ENCODE assay signal across 20 cellular contexts in the genomic region with DNA sequence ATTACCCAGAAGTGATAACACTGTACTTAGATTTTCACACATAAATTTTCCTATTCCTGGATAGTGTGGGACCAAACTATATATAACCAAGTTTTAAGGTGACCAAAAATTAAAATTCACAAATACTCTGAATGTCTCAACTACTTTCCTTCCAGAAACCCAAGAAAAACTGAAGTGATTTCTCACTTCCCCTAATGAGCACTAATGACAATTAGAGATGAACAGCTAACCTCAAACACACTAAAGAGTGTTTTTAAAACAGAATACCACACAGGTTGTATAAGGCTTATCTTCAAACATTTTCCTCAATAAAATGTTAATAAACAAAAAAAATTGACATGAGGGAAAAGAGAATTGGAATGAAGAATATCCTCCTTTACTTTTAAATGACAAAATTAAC.
A peak's percentile ranks its signal among the peaks of the same experiment; 100 is the strongest.
DNase-seq lines count a peak whose midpoint lies in the region; ATAC-seq lines count a peak whose summit lies in the region.
"Had no signal": no experiment of that assay in that cellular context is flagged by ENCODE, and none has a peak within 500 bp of the region (broad histone marks: within the 10 kb centered on the region; RNA-seq: fewer than 3 reads in every experiment).

No MANE protein-coding gene starts in this region.

- H3K9me3 Mint-ChIP-seq in memory B cell, result peaks cover 4% of the 10 kb centered on the region
- peaks cover 3% of the 10 kb centered on the region for H3K9me3 Mint-ChIP-seq in activated CD8-positive, alpha-beta memory T cell treated with anti-CD3 and anti-CD28 coated beads, Interleukin-2, amount 10 ng/mL, durations not matched to agents 7 days and 5 days (ENCODE audit: low read depth)

- no peak for DNase-seq in memory B cell (ENCODE audit: low spot score in 2 of 2)
- DNase-seq in NCI-H1694 (lab: John Stamatoyannopoulos, UW), result no peak
- no peak for DNase-seq in activated CD8-positive, alpha-beta memory T cell treated with anti-CD3 and anti-CD28 coated beads, Interleukin-2, amount 10 ng/mL, durations not matched to agents 7 days and 5 days
- no peak for DNase-seq in nucleus accumbens (lab: John Stamatoyannopoulos, UW)
- no peak for DNase-seq in stimulated activated naive CD8-positive, alpha-beta T cell treated with anti-CD3 and anti-CD28 coated beads, Interleukin-15, Interleukin-2, amounts not matched to agents 100 U/mL and 50 U/mL, for 24 hours
- DNase-seq: ACHN; BE2C; C1 segment of cervical spinal cord; CD4-positive, CD25-positive, alpha-beta regulatory T cell; CD8-positive, alpha-beta memory T cell; COR-L47; DMS 273 treated with DMSO at 0.1 percent for 48 hours; DMS53; DND-41; EL; HCEC 1CT had no signal

- H3K4me1 Mint-ChIP-seq in memory B cell, result peaks cover 5% of the 10 kb centered on the region
- H3K4me1 Mint-ChIP-seq in activated CD8-positive, alpha-beta memory T cell treated with anti-CD3 and anti-CD28 coated beads, Interleukin-2, amount 10 ng/mL, durations not matched to agents 7 days and 5 days, result no peaks in the 10 kb centered on the region

- H3K27me3 Mint-ChIP-seq in memory B cell, result no peaks in the 10 kb centered on the region
- no peaks in the 10 kb centered on the region for H3K27me3 Mint-ChIP-seq in activated CD8-positive, alpha-beta memory T cell treated with anti-CD3 and anti-CD28 coated beads, Interleukin-2, amount 10 ng/mL, durations not matched to agents 7 days and 5 days
- H3K27me3 Mint-ChIP-seq: CD4-positive, CD25-positive, alpha-beta regulatory T cell; CD8-positive, alpha-beta memory T cell had no signal

- CTCF ChIA-PET in activated CD8-positive, alpha-beta memory T cell treated with anti-CD3 and anti-CD28 coated beads, Interleukin-2, amount 10 ng/mL, durations not matched to agents 7 days and 5 days (lab: Charles Lee), result no interaction called here

- ATAC-seq in GM18519 (IDR thresholded peaks at IDR 0.05; ENCODE audit: low FRiP score, unreplicated experiment) (peak; percentile 56), GM21423 (IDR thresholded peaks at IDR 0.05; ENCODE audit: unreplicated experiment) (peak; percentile 60), HG02852 (IDR thresholded peaks at IDR 0.05; ENCODE audit: unreplicated experiment) (peak; percentile 75), memory B cell (ENCODE audit: low read depth) (no peak)
- no peak for ATAC-seq in activated CD8-positive, alpha-beta memory T cell treated with anti-CD3 and anti-CD28 coated beads, Interleukin-2, amount 10 ng/mL, durations not matched to agents 7 days and 5 days
- no peak for ATAC-seq in stimulated activated naive CD8-positive, alpha-beta T cell treated with anti-CD3 and anti-CD28 coated beads, Interleukin-15, Interleukin-2, amounts not matched to agents 100 U/mL and 50 U/mL, for 24 hours
- ATAC-seq: GM23338 had no signal

- H3K27ac Mint-ChIP-seq in memory B cell, result peak overlapping the region; percentile 18
- no peak overlapping the region for H3K27ac Mint-ChIP-seq in activated CD8-positive, alpha-beta memory T cell treated with anti-CD3 and anti-CD28 coated beads, Interleukin-2, amount 10 ng/mL, durations not matched to agents 7 days and 5 days
- H3K27ac Mint-ChIP-seq: CD8-positive, alpha-beta memory T cell; GM23338 had no signal

- peaks cover 33% of the 10 kb centered on the region for H3K36me3 Mint-ChIP-seq in memory B cell
- peaks cover 6% of the 10 kb centered on the region for H3K36me3 Mint-ChIP-seq in activated CD8-positive, alpha-beta memory T cell treated with anti-CD3 and anti-CD28 coated beads, Interleukin-2, amount 10 ng/mL, durations not matched to agents 7 days and 5 days

- H3K4me3 Mint-ChIP-seq in memory B cell, result no peak overlapping the region
- no peak overlapping the region for H3K4me3 Mint-ChIP-seq in activated CD8-positive, alpha-beta memory T cell treated with anti-CD3 and anti-CD28 coated beads, Interleukin-2, amount 10 ng/mL, durations not matched to agents 7 days and 5 days
- H3K4me3 Mint-ChIP-seq: CD4-positive, CD25-positive, alpha-beta regulatory T cell; CD8-positive, alpha-beta memory T cell; GM23338 had no signal

Comparison
In these comparisons a context has a peak if more than half of its experiments do, and no peak if none do; other contexts are left out.
1. ATAC-seq: peak in GM18519 (single experiment), GM21423 (single experiment) and HG02852 (single experiment); none in memory B cell (single experiment), activated CD8-positive, alpha-beta memory T cell treated with anti-CD3 and anti-CD28 coated beads, Interleukin-2, amount 10 ng/mL, durations not matched to agents 7 days and 5 days (single experiment) and stimulated activated naive CD8-positive, alpha-beta T cell treated with anti-CD3 and anti-CD28 coated beads, Interleukin-15, Interleukin-2, amounts not matched to agents 100 U/mL and 50 U/mL, for 24 hours (single experiment).